ENCODE assay signal across 19 cellular contexts in the genomic region with DNA sequence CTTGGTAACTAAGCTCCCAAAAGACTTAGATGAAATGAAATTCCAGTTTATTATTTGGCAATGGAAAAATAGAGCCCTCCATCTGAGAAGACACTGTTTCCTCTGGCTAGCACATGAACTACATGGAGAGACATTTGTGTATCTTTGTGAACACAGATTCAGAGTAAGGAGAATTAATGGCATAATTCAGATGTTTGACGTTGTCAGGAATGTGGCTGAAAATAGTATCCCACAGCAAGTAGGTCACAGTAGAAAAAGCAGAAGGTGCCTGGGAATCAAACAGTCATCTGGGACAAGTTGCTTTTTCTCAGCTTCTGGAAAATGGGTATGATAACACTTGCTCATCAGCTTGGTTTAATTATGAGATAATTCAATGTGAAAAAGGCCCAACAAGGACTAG.
"Had no signal": no experiment of that assay in that cellular context is flagged by ENCODE, and none has a peak within 500 bp of the region (broad histone marks: within the 10 kb centered on the region; RNA-seq: fewer than 3 reads in every experiment).

No MANE protein-coding gene starts in this region.

- H3K4me1 ChIP-seq: colonic mucosa had no signal

- DNase-seq: activated CD4-positive, alpha-beta T cell treated with anti-CD3 and anti-CD28 coated beads, Interleukin-2, amount 50 U/mL, for 1 hour; activated CD4-positive, CD25-positive, alpha-beta regulatory T cell treated with anti-CD3 and anti-CD28 coated beads, Interleukin-2, amount 50 U/mL, for 72 hours; activated CD8-positive, alpha-beta memory T cell treated with anti-CD3 and anti-CD28 coated beads for 24 hours; activated CD8-positive, alpha-beta memory T cell treated with anti-CD3 and anti-CD28 coated beads, Interleukin-2, amount 50 U/mL, for 48 hours; activated gamma-delta T cell; activated T-cell treated with anti-CD3 and anti-CD28 coated beads, Interleukin-2, amount 50 U/mL, for 72 hours; colonic mucosa; endodermal cell; hypothalamus; mesenchymal stem cell; mucosa of descending colon; naive B cell; retina; stimulated activated CD4-positive, alpha-beta T cell treated with anti-CD3 and anti-CD28 coated beads, Interleukin-2, amount 100 ng/mL, for 24 hours; SW 1271; T-helper 2 cell had no signal

- H3K27ac ChIP-seq: ascending aorta, colonic mucosa, VCaP had no signal

- ATAC-seq: activated T-cell treated with anti-CD3 and anti-CD28 coated beads, Interleukin-2, amount 50 U/mL, for 72 hours; mucosa of descending colon had no signal

- H3K4me3 ChIP-seq: ascending aorta, colonic mucosa, mucosa of descending colon had no signal

- H3K9me3 ChIP-seq: ascending aorta, colonic mucosa, mucosa of descending colon had no signal

- H3K36me3 ChIP-seq: ascending aorta, colonic mucosa had no signal

- H3K27me3 ChIP-seq: ascending aorta, colonic mucosa, foreskin keratinocyte had no signal
